Comparison of ENCODE assay signal across 14 cellular contexts in the genomic region with DNA sequence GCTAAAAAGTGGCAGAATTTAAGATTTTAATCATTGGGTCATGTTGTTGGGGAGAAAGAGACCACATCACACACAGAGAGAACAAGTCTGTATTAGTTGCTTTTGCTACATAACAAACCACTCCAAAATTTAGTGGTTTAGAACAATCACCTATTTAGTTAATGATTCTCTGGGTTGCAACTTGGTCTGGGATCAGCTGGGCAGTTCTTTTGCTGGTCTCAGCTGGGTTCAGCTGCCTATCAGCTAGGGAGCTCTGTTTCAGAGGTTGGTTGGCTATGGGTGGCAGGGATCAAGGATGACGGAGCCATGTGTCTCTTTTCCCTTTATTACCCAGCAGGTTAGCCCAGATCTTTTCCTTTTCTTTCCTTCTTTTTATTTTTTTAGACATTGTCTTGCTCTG. TPM values are rescaled to one million over a fixed set of nuclear protein-coding genes. Genes with fewer than 3 reads are reported as not detected.
DNase-seq lines count a peak whose midpoint lies in the region; ATAC-seq, FAIRE-seq and TF ChIP-seq lines count a peak whose summit lies in the region.
"Had no signal": no experiment of that assay in that cellular context is flagged by ENCODE, and none has a peak within 500 bp of the region (broad histone marks: within the 10 kb centered on the region; RNA-seq: fewer than 3 reads in every experiment).

No MANE protein-coding gene starts in this region.

- TF ChIP-seq RAD21 in K562 (CRISPR knock-in tag; conservative IDR thresholded peaks at IDR 0.05 in 1 of 2, IDR thresholded peaks at IDR 0.05 in 1 of 2): no peak

- no peak for TF ChIP-seq EP300 in K562 (IDR thresholded peaks at IDR 0.05; ENCODE audit: low read length)

- H3K79me2 ChIP-seq in K562 (ENCODE audit: control insufficient read depth, insufficient read depth, low read length) (no peaks in the 10 kb centered on the region), neural progenitor cell (ENCODE audit: low read depth) (peaks cover 7% of the 10 kb centered on the region)

- H3K4me1 ChIP-seq in CD8-positive, alpha-beta memory T cell (ENCODE audit: insufficient read depth, low read length): peaks cover 11% of the 10 kb centered on the region
- H3K4me1 ChIP-seq in K562 (replicated peaks in 1 of 2; ENCODE audit: control insufficient read depth in 2 of 2, insufficient read depth in 2 of 2, low read length in 2 of 2) (peaks cover 10 to 13% of the 10 kb centered on the region in 2 experiments; a peak in 4 of 5 replicates), neural progenitor cell (peaks cover 6% of the 10 kb centered on the region)

- no TSS peak for BruUV-seq in K562 (replicated peaks; lab: Mats Ljungman, UMichigan)

- H3K27ac ChIP-seq in CD8-positive, alpha-beta memory T cell (ENCODE audit: low read depth, low read length): no peak overlapping the region
- H3K27ac ChIP-seq in K562 (ENCODE audit: extremely low read depth, low read depth, low read length) (peak overlapping the region; percentile 45; the same call in 1 of the 3 replicates), neural progenitor cell (no peak overlapping the region)
- H3K27ac ChIP-seq: gastroesophageal sphincter, left ventricle myocardium inferior had no signal

- H2AFZ ChIP-seq in K562 (ENCODE audit: low read depth, low read length) (0 out of 2 replicates have a peak overlapping the region, but pooled peaks have one; percentile 26), neural progenitor cell (replicated peaks) (no peak overlapping the region)

- in situ Hi-C loops in K562 (cut with MboI): no loop called here

- FAIRE-seq in K562 (lab: Jason Lieb, UNC): peak; percentile 42

- no peaks in the 10 kb centered on the region for H3K27me3 Mint-ChIP-seq in CD8-positive, alpha-beta memory T cell
- peaks cover 4% of the 10 kb centered on the region for H3K27me3 Mint-ChIP-seq in neural progenitor cell (ENCODE audit: insufficient read depth, low read depth)

- POLR2A ChIA-PET in CD8-positive, alpha-beta memory T cell (lab: Charles Lee): no interaction called here
- POLR2A ChIA-PET in K562 (lab: Yijun Ruan, JAX): interaction anchor here (0.7 to 1.2 kb wide), 2 partner anchors 10 to 11 kb away, joined by 3 read pairs; a partner anchor contains a TSS

- peaks cover 16 to 38% (median 23%) of the 10 kb centered on the region in 3 donors for H3K4me1 Mint-ChIP-seq in CD8-positive, alpha-beta memory T cell
- peaks cover 16% of the 10 kb centered on the region for H3K4me1 Mint-ChIP-seq in neural progenitor cell

- no peak for DNase-seq in CD8-positive, alpha-beta memory T cell
- DNase-seq in K562 (ENCODE audit: extremely low read depth in 1 of 4, low spot score in 3 of 4): no peak
- no peak for DNase-seq in neural progenitor cell (ENCODE audit: low spot score)
- DNase-seq in H4 (ENCODE audit: low spot score): no peak
- DNase-seq in GF-D8 (lab: John Stamatoyannopoulos, UW): no peak
- DNase-seq: KG1; left ventricle myocardium inferior; NCI-H1930; nucleus accumbens; stimulated activated CD4-positive, alpha-beta T cell treated with anti-CD3 and anti-CD28 coated beads, Interleukin-15, amount 100 ng/mL, for 24 hours had no signal

- no peaks in the 10 kb centered on the region for H3K9me3 Mint-ChIP-seq in CD8-positive, alpha-beta memory T cell
- no peaks in the 10 kb centered on the region for H3K9me3 Mint-ChIP-seq in neural progenitor cell

- H3K36me3 Mint-ChIP-seq in CD8-positive, alpha-beta memory T cell: peaks cover 0 to 17% (median 3%) of the 10 kb centered on the region in 3 donors
- H3K36me3 Mint-ChIP-seq in neural progenitor cell: peaks cover 14% of the 10 kb centered on the region

- H4K20me1 ChIP-seq in K562 (replicated peaks; ENCODE audit: control insufficient read depth, insufficient read depth, low read length) (no peaks in the 10 kb centered on the region), neural progenitor cell (ENCODE audit: low read depth) (no peaks in the 10 kb centered on the region)

- TF ChIP-seq POLR2A in K562 (conservative IDR thresholded peaks at IDR 0.05): no peak

- TF ChIP-seq CTCF in K562 (IDR thresholded peaks at IDR 0.05 in 2 of 3, conservative IDR thresholded peaks at IDR 0.05 in 1 of 3; ENCODE audit: insufficient read depth in 2 of 3, low read depth in 1 of 3, low read length in 3 of 3): no peak
- no peak for TF ChIP-seq CTCF in neural progenitor cell (IDR thresholded peaks at IDR 0.05)

- intact Hi-C loops in K562 (cut with micrococcal nuclease): no loop called here

- no peak overlapping the region for H3K4me3 Mint-ChIP-seq in CD8-positive, alpha-beta memory T cell
- H3K4me3 Mint-ChIP-seq in neural progenitor cell: no peak overlapping the region

- no peak overlapping the region for H3K4me3 ChIP-seq in CD8-positive, alpha-beta memory T cell (ENCODE audit: low read length)
- no peak overlapping the region for H3K4me3 ChIP-seq in K562
- H3K4me3 ChIP-seq in neural progenitor cell: no peak overlapping the region
- H3K4me3 ChIP-seq: gastroesophageal sphincter, left ventricle myocardium inferior had no signal

- H3K4me2 ChIP-seq in K562 (ENCODE audit: insufficient read depth, low read length): no peak overlapping the region
- H3K4me2 ChIP-seq in neural progenitor cell: no peak overlapping the region

- no peaks in the 10 kb centered on the region for H3K9me1 ChIP-seq in K562 (ENCODE audit: control insufficient read depth, insufficient read depth, low read length)

- no peaks in the 10 kb centered on the region for H3K36me3 ChIP-seq in CD8-positive, alpha-beta memory T cell (ENCODE audit: insufficient read depth, low read length)
- H3K36me3 ChIP-seq in K562 (ENCODE audit: control insufficient read depth, insufficient read depth, low read length): no peaks in the 10 kb centered on the region
- H3K36me3 ChIP-seq in neural progenitor cell: no peaks in the 10 kb centered on the region

- CTCF ChIA-PET in CD8-positive, alpha-beta memory T cell (lab: Charles Lee): interaction anchor here (1.3 to 3.6 kb wide), 2 partner anchors 10 to 30 kb away, joined by 6 to 14 read pairs; no protein-coding TSS in a partner anchor
- CTCF ChIA-PET in K562 (lab: Yijun Ruan, JAX; ENCODE audit: low intra/inter-chr PET ratio): no interaction called here

- WGBS in K562 (ENCODE audit: insufficient coverage, low coverage, missing lambda C conversion rate): 100% methylated on average over 1 of the region's 1 CpG

- no peaks in the 10 kb centered on the region for H3K27me3 ChIP-seq in CD8-positive, alpha-beta memory T cell (ENCODE audit: insufficient read depth, low read length, poor library complexity, severe bottlenecking)
- H3K27me3 ChIP-seq in K562 (ENCODE audit: control insufficient read depth in 2 of 2, insufficient read depth in 2 of 2, low read length in 2 of 2) (no peaks in the 10 kb centered on the region), neural progenitor cell (no peaks in the 10 kb centered on the region)
- H3K27me3 ChIP-seq: gastroesophageal sphincter had no signal

- H3K9ac ChIP-seq in K562 (ENCODE audit: insufficient read depth in 1 of 2, low read depth in 2 of 2, low read length in 2 of 2) (0 out of 4 replicates have a peak overlapping the region, but pooled peaks of 1 of the 2 experiments have one; percentile 10), neural progenitor cell (no peak overlapping the region)

- H3K9me3 ChIP-seq in CD8-positive, alpha-beta memory T cell (ENCODE audit: low read length): no peaks in the 10 kb centered on the region
- H3K9me3 ChIP-seq in K562 (replicated peaks; ENCODE audit: control insufficient read depth, insufficient read depth, low read depth, low read length) (no peaks in the 10 kb centered on the region), neural progenitor cell (ENCODE audit: low read depth) (no peaks in the 10 kb centered on the region)
- H3K9me3 ChIP-seq: gastroesophageal sphincter, left ventricle myocardium inferior had no signal

- ATAC-seq in HG03354 (IDR thresholded peaks at IDR 0.05; ENCODE audit: poor library complexity, severe bottlenecking, unreplicated experiment) (peak; percentile 62), K562 (no peak), GM21390 (IDR thresholded peaks at IDR 0.05; ENCODE audit: unreplicated experiment) (no peak), GM19455 (IDR thresholded peaks at IDR 0.05; ENCODE audit: unreplicated experiment) (no peak)
- ATAC-seq: gastroesophageal sphincter had no signal

- H3F3A ChIP-seq in neural progenitor cell (ENCODE audit: low read depth): peaks cover 11% of the 10 kb centered on the region

- peak overlapping the region in 7 of 8 donors; percentile 38 to 81 (median 68) for H3K27ac Mint-ChIP-seq in CD8-positive, alpha-beta memory T cell
- peak overlapping the region; percentile 84 for H3K27ac Mint-ChIP-seq in neural progenitor cell

RNA-seq across cellular contexts. Expression of a gene that starts 8.9 kb away (rescaled TPM):
- 10 to 100 TPM in 1 of 2 experiments, 1 to 10 TPM in 1; 9.9 to 13.8 TPM for total RNA-seq in CD8-positive, alpha-beta memory T cell
- polyA plus RNA-seq in CD8-positive, alpha-beta memory T cell: 1.3 TPM
- total RNA-seq in K562 (2011; cell fraction: chromatin; rRNA removed; ENCODE audit: low replicate concordance): 0.30 and 1.1 TPM in 2 replicates
- 0.66 and 1.0 TPM in 2 replicates for total RNA-seq in K562 (2011; cell fraction: nucleolus; rRNA removed)
- 0.76 and 0.95 TPM in 2 replicates for total RNA-seq in K562 (2011; cell fraction: nucleoplasm; rRNA removed)
- total RNA-seq in K562 (2014; rRNA removed) (1.1 TPM in 2 replicates), K562 (2014; rRNA removed; fragmentation: Illumina TruSeq; extraction: Trizol) (1.1 and 1.7 TPM in 2 replicates), K562 (2015; rRNA removed; fragmentation: Illumina TruSeq; extraction: Trizol) (2.2 and 2.7 TPM in 2 replicates), K562 (2021) (1.00 and 2.4 TPM in 2 replicates), neural progenitor cell (ENCODE audit: low replicate concordance) (4.0 and 8.6 TPM in 2 replicates)
- polyA plus RNA-seq in K562 (2011; rRNA removed) (1.0 and 1.5 TPM in 2 replicates), K562 (2014; fragmentation: Illumina TruSeq; extraction: Trizol) (2.8 and 4.7 TPM in 2 replicates), K562 (2014; fragmentation: Nextera tagmentation; extraction: Ambion mirVana) (1 to 10 TPM; 4.6 to 6.0 TPM), K562 (2014; rRNA removed) (6.7 and 8.0 TPM in 2 replicates)
- 0.73 and 1.8 TPM in 2 replicates for polyA plus RNA-seq in K562 (2011; cell fraction: cytosol; rRNA removed)
- 0.51 and 0.56 TPM in 2 replicates for polyA plus RNA-seq in K562 (2011; cell fraction: nucleus; rRNA removed)
- polyA plus RNA-seq in K562 (2012): 3.9 and 4.2 TPM in 2 replicates
- 0.11 and 0.24 TPM in 2 replicates for polyA minus RNA-seq in K562 (2011; rRNA and poly(A)+ RNA removed)
- not detected in 2 replicates for polyA minus RNA-seq in K562 (2011; cell fraction: cytosol; rRNA and poly(A)+ RNA removed)
- polyA minus RNA-seq in K562 (2011; cell fraction: nucleus; rRNA and poly(A)+ RNA removed): 0.67 TPM in 1 of 2 replicates, not detected in the other
- not detected in 2 replicates for total RNA-seq in H4 (2014; rRNA removed; shearing (Covaris generic))

RNA-seq across cellular contexts. Expression of a gene that starts 9.2 kb away (rescaled TPM):
- total RNA-seq in CD8-positive, alpha-beta memory T cell: 10 to 100 TPM; 37.0 to 37.2 TPM
- polyA plus RNA-seq in CD8-positive, alpha-beta memory T cell: 31.4 TPM
- 25.5 and 58.8 TPM in 2 replicates for total RNA-seq in K562 (2011; cell fraction: chromatin; rRNA removed; ENCODE audit: low replicate concordance)
- total RNA-seq in K562 (2011; cell fraction: nucleolus; rRNA removed): 39.7 and 51.4 TPM in 2 replicates
- 27.4 and 37.4 TPM in 2 replicates for total RNA-seq in K562 (2011; cell fraction: nucleoplasm; rRNA removed)
- total RNA-seq in K562 (2014; rRNA removed) (31.5 and 40.2 TPM in 2 replicates), K562 (2014; rRNA removed; fragmentation: Illumina TruSeq; extraction: Trizol) (10.4 and 13.7 TPM in 2 replicates), K562 (2015; rRNA removed; fragmentation: Illumina TruSeq; extraction: Trizol) (24.4 and 24.9 TPM in 2 replicates), K562 (2021) (24.9 and 27.9 TPM in 2 replicates), neural progenitor cell (ENCODE audit: low replicate concordance) (33.8 and 88.8 TPM in 2 replicates)
- polyA plus RNA-seq in K562 (2011; rRNA removed) (21.8 and 23.3 TPM in 2 replicates), K562 (2014; fragmentation: Illumina TruSeq; extraction: Trizol) (36.9 and 37.0 TPM in 2 replicates), K562 (2014; fragmentation: Nextera tagmentation; extraction: Ambion mirVana) (1 to 10 TPM; 1.5 to 5.2 TPM), K562 (2014; rRNA removed) (33.8 and 34.9 TPM in 2 replicates)
- 24.3 and 42.9 TPM in 2 replicates for polyA plus RNA-seq in K562 (2011; cell fraction: cytosol; rRNA removed)
- 24.5 and 33.4 TPM in 2 replicates for polyA plus RNA-seq in K562 (2011; cell fraction: nucleus; rRNA removed)
- polyA plus RNA-seq in K562 (2012): 32.0 and 53.8 TPM in 2 replicates
- polyA minus RNA-seq in K562 (2011; rRNA and poly(A)+ RNA removed): 15.2 and 24.9 TPM in 2 replicates
- 20.2 and 26.3 TPM in 2 replicates for polyA minus RNA-seq in K562 (2011; cell fraction: cytosol; rRNA and poly(A)+ RNA removed)
- 17.1 and 18.3 TPM in 2 replicates for polyA minus RNA-seq in K562 (2011; cell fraction: nucleus; rRNA and poly(A)+ RNA removed)
- 29.2 and 31.0 TPM in 2 replicates for total RNA-seq in H4 (2014; rRNA removed; shearing (Covaris generic))

RNA-seq across cellular contexts. Expression of a gene that starts 11.4 kb away (rescaled TPM):
- 10 to 100 TPM; 25.4 to 30.2 TPM for total RNA-seq in CD8-positive, alpha-beta memory T cell
- 2.2 TPM for polyA plus RNA-seq in CD8-positive, alpha-beta memory T cell
- total RNA-seq in K562 (2011; cell fraction: chromatin; rRNA removed; ENCODE audit: low replicate concordance): 18.5 and 25.1 TPM in 2 replicates
- 14.3 and 16.3 TPM in 2 replicates for total RNA-seq in K562 (2011; cell fraction: nucleolus; rRNA removed)
- total RNA-seq in K562 (2011; cell fraction: nucleoplasm; rRNA removed): 23.6 and 35.4 TPM in 2 replicates
- total RNA-seq in K562 (2014; rRNA removed) (5.3 and 7.3 TPM in 2 replicates), K562 (2014; rRNA removed; fragmentation: Illumina TruSeq; extraction: Trizol) (8.8 and 9.6 TPM in 2 replicates), K562 (2015; rRNA removed; fragmentation: Illumina TruSeq; extraction: Trizol) (7.8 and 7.9 TPM in 2 replicates), K562 (2021) (16.8 and 19.2 TPM in 2 replicates), neural progenitor cell (ENCODE audit: low replicate concordance) (27.4 and 31.5 TPM in 2 replicates)
- polyA plus RNA-seq in K562 (2011; rRNA removed) (8.3 and 11.2 TPM in 2 replicates), K562 (2014; fragmentation: Illumina TruSeq; extraction: Trizol) (3.4 and 5.1 TPM in 2 replicates), K562 (2014; fragmentation: Nextera tagmentation; extraction: Ambion mirVana) (10 to 100 TPM in 1 of 2 experiments, 1 to 10 TPM in 1; 3.5 to 11.2 TPM), K562 (2014; rRNA removed) (6.2 and 6.6 TPM in 2 replicates)
- 6.4 and 14.2 TPM in 2 replicates for polyA plus RNA-seq in K562 (2011; cell fraction: cytosol; rRNA removed)
- 7.0 and 10.7 TPM in 2 replicates for polyA plus RNA-seq in K562 (2011; cell fraction: nucleus; rRNA removed)
- 2.1 and 2.5 TPM in 2 replicates for polyA plus RNA-seq in K562 (2012)
- polyA minus RNA-seq in K562 (2011; rRNA and poly(A)+ RNA removed): 13.0 and 15.6 TPM in 2 replicates
- 8.6 and 11.0 TPM in 2 replicates for polyA minus RNA-seq in K562 (2011; cell fraction: cytosol; rRNA and poly(A)+ RNA removed)
- polyA minus RNA-seq in K562 (2011; cell fraction: nucleus; rRNA and poly(A)+ RNA removed): 2.2 and 3.3 TPM in 2 replicates
- 20.6 and 22.4 TPM in 2 replicates for total RNA-seq in H4 (2014; rRNA removed; shearing (Covaris generic))

RNA-seq across cellular contexts. Expression of a gene that starts 11.9 kb away (rescaled TPM):
- 10 to 100 TPM; 19.5 to 20.9 TPM for total RNA-seq in CD8-positive, alpha-beta memory T cell
- 9.3 TPM for polyA plus RNA-seq in CD8-positive, alpha-beta memory T cell
- 16.8 and 39.5 TPM in 2 replicates for total RNA-seq in K562 (2011; cell fraction: chromatin; rRNA removed; ENCODE audit: low replicate concordance)
- total RNA-seq in K562 (2011; cell fraction: nucleolus; rRNA removed): 33.8 and 38.9 TPM in 2 replicates
- 35.0 and 41.2 TPM in 2 replicates for total RNA-seq in K562 (2011; cell fraction: nucleoplasm; rRNA removed)
- 7.1 and 16.2 TPM in 2 replicates for total RNA-seq in K562 (2014; rRNA removed)
- 5.6 and 6.8 TPM in 2 replicates for total RNA-seq in K562 (2014; rRNA removed; fragmentation: Illumina TruSeq; extraction: Trizol)
- 8.8 and 9.9 TPM in 2 replicates for total RNA-seq in K562 (2015; rRNA removed; fragmentation: Illumina TruSeq; extraction: Trizol)
- 14.2 and 18.2 TPM in 2 replicates for total RNA-seq in K562 (2021)
- polyA plus RNA-seq in K562 (2011; rRNA removed): 7.3 and 9.7 TPM in 2 replicates
- polyA plus RNA-seq in K562 (2011; cell fraction: cytosol; rRNA removed): 14.2 and 34.8 TPM in 2 replicates
- polyA plus RNA-seq in K562 (2011; cell fraction: nucleus; rRNA removed): 10.6 and 13.3 TPM in 2 replicates
- 12.8 and 12.9 TPM in 2 replicates for polyA plus RNA-seq in K562 (2012)
- polyA plus RNA-seq in K562 (2014; fragmentation: Illumina TruSeq; extraction: Trizol): 12.5 and 12.7 TPM in 2 replicates
- polyA plus RNA-seq in K562 (2014; fragmentation: Nextera tagmentation; extraction: Ambion mirVana): 10 to 100 TPM; 12.2 to 18.2 TPM
- 12.8 and 17.4 TPM in 2 replicates for polyA plus RNA-seq in K562 (2014; rRNA removed)
- 6.4 and 8.1 TPM in 2 replicates for polyA minus RNA-seq in K562 (2011; rRNA and poly(A)+ RNA removed)
- polyA minus RNA-seq in K562 (2011; cell fraction: cytosol; rRNA and poly(A)+ RNA removed): 5.5 and 6.7 TPM in 2 replicates
- polyA minus RNA-seq in K562 (2011; cell fraction: nucleus; rRNA and poly(A)+ RNA removed): 12.8 and 16.1 TPM in 2 replicates
- total RNA-seq in neural progenitor cell (ENCODE audit: low replicate concordance): 6.8 and 9.0 TPM in 2 replicates
- total RNA-seq in H4 (2014; rRNA removed; shearing (Covaris generic)): 12.5 and 17.7 TPM in 2 replicates

RNA-seq across cellular contexts. Expression of a gene that starts 27.4 kb away (rescaled TPM):
- total RNA-seq in CD8-positive, alpha-beta memory T cell: under 1 TPM; 0.24 to 0.58 TPM
- polyA plus RNA-seq in CD8-positive, alpha-beta memory T cell: 0.26 TPM
- 1.0 and 1.2 TPM in 2 replicates for total RNA-seq in K562 (2011; cell fraction: chromatin; rRNA removed; ENCODE audit: low replicate concordance)
- 0.33 TPM in 1 of 2 replicates, not detected in the other for total RNA-seq in K562 (2011; cell fraction: nucleolus; rRNA removed)
- total RNA-seq in K562 (2011; cell fraction: nucleoplasm; rRNA removed): 0.23 and 0.29 TPM in 2 replicates
- total RNA-seq in K562 (2014; rRNA removed): 0.08 and 0.09 TPM in 2 replicates
- 0.13 and 0.25 TPM in 2 replicates for total RNA-seq in K562 (2014; rRNA removed; fragmentation: Illumina TruSeq; extraction: Trizol)
- 0.08 and 0.18 TPM in 2 replicates for total RNA-seq in K562 (2015; rRNA removed; fragmentation: Illumina TruSeq; extraction: Trizol)
- total RNA-seq in K562 (2021): 0.11 and 0.18 TPM in 2 replicates
- polyA plus RNA-seq in K562 (2011; rRNA removed): 0.10 and 0.18 TPM in 2 replicates
- 0.01 and 0.03 TPM in 2 replicates for polyA plus RNA-seq in K562 (2011; cell fraction: cytosol; rRNA removed)
- polyA plus RNA-seq in K562 (2011; cell fraction: nucleus; rRNA removed): 0.29 and 0.67 TPM in 2 replicates
- polyA plus RNA-seq in K562 (2012): 0.26 and 0.37 TPM in 2 replicates
- 0.43 and 0.45 TPM in 2 replicates for polyA plus RNA-seq in K562 (2014; fragmentation: Illumina TruSeq; extraction: Trizol)
- polyA plus RNA-seq in K562 (2014; fragmentation: Nextera tagmentation; extraction: Ambion mirVana): not detected
- polyA plus RNA-seq in K562 (2014; rRNA removed): 0.25 and 0.36 TPM in 2 replicates
- 0.12 TPM in 1 of 2 replicates, not detected in the other for polyA minus RNA-seq in K562 (2011; rRNA and poly(A)+ RNA removed)
- polyA minus RNA-seq in K562 (2011; cell fraction: cytosol; rRNA and poly(A)+ RNA removed): not detected in 2 replicates
- polyA minus RNA-seq in K562 (2011; cell fraction: nucleus; rRNA and poly(A)+ RNA removed): 0.22 TPM in 1 of 2 replicates, not detected in the other
- 0.25 TPM in 1 of 2 replicates, not detected in the other for total RNA-seq in neural progenitor cell (ENCODE audit: low replicate concordance)
- total RNA-seq in H4 (2014; rRNA removed; shearing (Covaris generic)): not detected in 2 replicates
